ENCODE assay signal across 14 cellular contexts in genomic region chr6:82260890-82261732, GRCh38. TPM values are rescaled to one million over a fixed set of nuclear protein-coding genes. Genes with fewer than 3 reads are reported as not detected.
DNase-seq lines count a peak whose midpoint lies in the region; ATAC-seq and TF ChIP-seq lines count a peak whose summit lies in the region.
"Had no signal": no experiment of that assay in that cellular context is flagged by ENCODE, and none has a peak within 500 bp of the region (broad histone marks: within the 10 kb centered on the region; RNA-seq: fewer than 3 reads in every experiment).

No MANE protein-coding gene starts in this region.

- CTCF ChIA-PET in SK-N-SH (lab: Yijun Ruan, JAX) = interaction anchor here (1.4 to 4.4 kb wide), 3 partner anchors 10 to 805 kb away, joined by 9 to 45 read pairs (median 21); partner anchors contain the start of genes DOP1A and UBE3D

- no peak for TF ChIP-seq CTCF in BE2C (IDR thresholded peaks at IDR 0.05; ENCODE audit: low read depth, low read length)
- TF ChIP-seq CTCF in SK-N-SH (IDR thresholded peaks at IDR 0.05) = no peak
- no peak for TF ChIP-seq CTCF in lung (IDR thresholded peaks at IDR 0.05; ENCODE audit: control extremely low read depth, extremely low read depth)
- TF ChIP-seq CTCF in progenitor cell of endocrine pancreas (IDR thresholded peaks at IDR 0.05; ENCODE audit: unreplicated experiment) = no peak

- H3F3A ChIP-seq in SK-N-SH (replicated peaks; ENCODE audit: insufficient read depth) = peaks cover 26% of the 10 kb centered on the region

- H3K27me3 Mint-ChIP-seq in progenitor cell of endocrine pancreas = no peaks in the 10 kb centered on the region

- no peaks in the 10 kb centered on the region for H3K9me3 Mint-ChIP-seq in progenitor cell of endocrine pancreas (ENCODE audit: low read depth)
- H3K9me3 Mint-ChIP-seq: activated T-helper 2 cell treated with anti-CD3 and anti-CD28 coated beads, Interferon-gamma antibody, Interleukin-2, Interleukin-4, amounts not matched to agents 10 μg/mL and 5 μg/mL and 100 μg/mL, durations not matched to agents 14 hours and 24 hours and 36 hours had no signal

- H3K4me3 Mint-ChIP-seq in progenitor cell of endocrine pancreas (ENCODE audit: low read depth) = no peak overlapping the region
- H3K4me3 Mint-ChIP-seq: activated CD8-positive, alpha-beta memory T cell treated with anti-CD3 and anti-CD28 coated beads, Interleukin-2, amount 10 ng/mL, durations not matched to agents 7 days and 5 days had no signal

- H3K27ac ChIP-seq in SK-N-SH (ENCODE audit: low read depth in 2 of 2, low read length in 1 of 2) (peak overlapping the region; percentile 88 to 90), lung (ENCODE audit: low read depth in 1 of 2, low read length in 1 of 2) (no peak overlapping the region)

- TF ChIP-seq RAD21 in SK-N-SH (IDR thresholded peaks at IDR 0.05; ENCODE audit: low read length) = no peak

- peak overlapping the region; percentile 11; the same call in 1 of the 2 replicates for H2AFZ ChIP-seq in SK-N-SH (ENCODE audit: low read depth)

- H3K9me3 ChIP-seq in BE2C = no peaks in the 10 kb centered on the region
- no peaks in the 10 kb centered on the region for H3K9me3 ChIP-seq in SK-N-SH
- no peaks in the 10 kb centered on the region for H3K9me3 ChIP-seq in lung (ENCODE audit: control insufficient read depth in 2 of 2, insufficient read depth in 1 of 2, low read length in 1 of 2)
- H3K9me3 ChIP-seq: sigmoid colon had no signal

- POLR2A ChIA-PET in SK-N-SH (lab: Yijun Ruan, JAX) = interaction anchor here (0.6 kb wide), 1 partner anchor 353 kb away, joined by 3 read pairs; no protein-coding TSS in a partner anchor

- H3K4me1 Mint-ChIP-seq in progenitor cell of endocrine pancreas (ENCODE audit: low read depth) = peaks cover 11% of the 10 kb centered on the region
- H3K4me1 Mint-ChIP-seq: activated CD8-positive, alpha-beta memory T cell treated with anti-CD3 and anti-CD28 coated beads, Interleukin-2, amount 10 ng/mL, durations not matched to agents 7 days and 5 days had no signal

- peaks cover 11% of the 10 kb centered on the region for H3K4me1 ChIP-seq in BE2C
- H3K4me1 ChIP-seq in SK-N-SH (ENCODE audit: control insufficient read depth in 1 of 2, insufficient read depth in 2 of 2, low read depth in 1 of 2, low read length in 1 of 2) = peaks cover 11 to 22% of the 10 kb centered on the region in 2 experiments
- H3K4me1 ChIP-seq in lung (ENCODE audit: control insufficient read depth in 2 of 2, insufficient read depth in 2 of 2, low read length in 2 of 2) = peaks cover 0 to 2% of the 10 kb centered on the region in 2 donors

- H3K4me3 ChIP-seq in BE2C (ENCODE audit: low read depth, low read length) (no peak overlapping the region), SK-N-SH (ENCODE audit: low read depth in 2 of 2, low read length in 1 of 2) (peak overlapping the region in 1 of 2 experiments; percentile 14; a peak in 1 of 4 replicates), lung (no peak overlapping the region)
- H3K4me3 ChIP-seq: sigmoid colon had no signal

- H3K27me3 ChIP-seq in BE2C = no peaks in the 10 kb centered on the region
- no peaks in the 10 kb centered on the region for H3K27me3 ChIP-seq in SK-N-SH (ENCODE audit: insufficient read depth)
- H3K27me3 ChIP-seq in lung (ENCODE audit: control insufficient read depth, insufficient read depth) = no peaks in the 10 kb centered on the region
- H3K27me3 ChIP-seq: sigmoid colon had no signal

- H4K20me1 ChIP-seq in SK-N-SH (ENCODE audit: insufficient read depth) = no peaks in the 10 kb centered on the region

- peak overlapping the region; percentile 2; the same call in 1 of the 2 replicates for H3K9ac ChIP-seq in SK-N-SH

- TF ChIP-seq EP300 in SK-N-SH (IDR thresholded peaks at IDR 0.05; ENCODE audit: borderline replicate concordance in 1 of 2, low read depth in 1 of 2, low read length in 1 of 2) = peak; percentile 18 to 60; a peak in 2 of 4 replicates

- no peak overlapping the region for H3K27ac Mint-ChIP-seq in progenitor cell of endocrine pancreas
- H3K27ac Mint-ChIP-seq: activated CD8-positive, alpha-beta memory T cell treated with anti-CD3 and anti-CD28 coated beads, Interleukin-2, amount 10 ng/mL, durations not matched to agents 7 days and 5 days; activated T-helper 2 cell treated with anti-CD3 and anti-CD28 coated beads, Interferon-gamma antibody, Interleukin-2, Interleukin-4, amounts not matched to agents 10 μg/mL and 5 μg/mL and 100 μg/mL, durations not matched to agents 14 hours and 24 hours and 36 hours had no signal

- H3K36me3 ChIP-seq in BE2C = no peaks in the 10 kb centered on the region
- no peaks in the 10 kb centered on the region for H3K36me3 ChIP-seq in SK-N-SH (replicated peaks in 1 of 2; ENCODE audit: control insufficient read depth in 1 of 2, insufficient read depth in 2 of 2, low read length in 1 of 2)
- no peaks in the 10 kb centered on the region for H3K36me3 ChIP-seq in lung (ENCODE audit: control insufficient read depth in 2 of 2, insufficient read depth in 2 of 2, low read length in 2 of 2)
- H3K36me3 ChIP-seq: sigmoid colon had no signal

- ATAC-seq in lung (ENCODE audit: insufficient read depth, low FRiP score) = peak; percentile 19
- no peak for ATAC-seq in GM21619 (IDR thresholded peaks at IDR 0.05; ENCODE audit: unreplicated experiment)
- ATAC-seq: activated CD8-positive, alpha-beta memory T cell treated with anti-CD3 and anti-CD28 coated beads, Interleukin-2, amount 10 ng/mL, durations not matched to agents 7 days and 5 days had no signal

- no peaks in the 10 kb centered on the region for H3K9me2 ChIP-seq in SK-N-SH

- WGBS in SK-N-SH (ENCODE audit: low lambda C conversion rate) = 39% methylated on average over 2 of the region's 2 CpGs
- WGBS in lung, 2 donors = 94 to 97% methylated on average over 2 of the region's 2 CpGs

- H3K4me2 ChIP-seq in SK-N-SH = peak overlapping the region; percentile 58

- H3K79me2 ChIP-seq in SK-N-SH (ENCODE audit: insufficient read depth) = no peaks in the 10 kb centered on the region

- no peaks in the 10 kb centered on the region for H3K36me3 Mint-ChIP-seq in progenitor cell of endocrine pancreas (ENCODE audit: insufficient read depth)
- H3K36me3 Mint-ChIP-seq: activated CD8-positive, alpha-beta memory T cell treated with anti-CD3 and anti-CD28 coated beads, Interleukin-2, amount 10 ng/mL, durations not matched to agents 7 days and 5 days had no signal

- peak; percentile 29 for DNase-seq in BE2C
- DNase-seq in Kasumi-1 (lab: John Stamatoyannopoulos, UW) = peak; percentile 35
- no peak for DNase-seq in SK-N-SH
- DNase-seq in lung (ENCODE audit: low spot score) = no peak
- no peak for DNase-seq in hippocampal formation (lab: John Stamatoyannopoulos, UW)
- DNase-seq in NCI-H510A treated with DMSO at 0.1 percent for 48 hours (lab: John Stamatoyannopoulos, UW) = no peak
- DNase-seq in progenitor cell of endocrine pancreas (ENCODE audit: low spot score, unreplicated experiment) = no peak
- DNase-seq: activated CD8-positive, alpha-beta memory T cell treated with anti-CD3 and anti-CD28 coated beads, Interleukin-2, amount 10 ng/mL, durations not matched to agents 7 days and 5 days; amygdala; NCI-H748 treated with DMSO at 0.1 percent for 48 hours; sigmoid colon; stimulated activated CD4-positive, alpha-beta T cell treated with anti-CD3 and anti-CD28 coated beads, Interleukin-1b, Interleukin-23, amount 100 ng/mL, for 48 hours had no signal

TF ChIP-seq in SK-N-SH, 30 proteins besides CTCF, POLR2A, EP300 and RAD21:
- 0 out of 2 replicates have a peak, but pooled peaks have one; percentile 37 for TF ChIP-seq TCF12 (IDR thresholded peaks at IDR 0.05)
- peak; percentile 32; the same call in 1 of the 2 replicates for TF ChIP-seq TEAD4 (IDR thresholded peaks at IDR 0.05; ENCODE audit: borderline replicate concordance, insufficient read depth)
- TF ChIP-seq FOXM1 (IDR thresholded peaks at IDR 0.05; ENCODE audit: low read depth) = peak; percentile 15; the same call in 1 of the 2 replicates
- no peak for TF ChIP-seq GATA2 (CRISPR knock-in tag; IDR thresholded peaks at IDR 0.05)
- TF ChIP-seq NFIC (IDR thresholded peaks at IDR 0.05; ENCODE audit: borderline replicate concordance) = peak; percentile 38; the same call in 1 of the 2 replicates
- no peak for TF ChIP-seq POLR2AphosphoS5 (IDR thresholded peaks at IDR 0.05; ENCODE audit: low read depth, low read length)

RNA-seq across cellular contexts. Expression of gene IBTK, which starts 13.6 kb away (rescaled TPM):
- polyA plus RNA-seq in BE2C (2012; ENCODE audit: insufficient read depth, insufficient read length, low read depth) = 16.8 TPM
- polyA plus RNA-seq in SK-N-SH (2012; rRNA removed) (9.5 and 14.5 TPM in 2 replicates), lung (10 to 100 TPM; 17.7 to 17.9 TPM)
- polyA plus RNA-seq in SK-N-SH (2012; cell fraction: cytosol; rRNA removed) = 15.1 and 18.5 TPM in 2 replicates
- 6.3 and 16.9 TPM in 2 replicates for polyA plus RNA-seq in SK-N-SH (2012; cell fraction: nucleus; rRNA removed)
- total RNA-seq in lung (10 to 100 TPM; 36.2 to 47.2 TPM), progenitor cell of endocrine pancreas (34.8 and 36.7 TPM in 2 replicates)

Comparison
In these comparisons a context has a peak if more than half of its experiments do, and no peak if none do; other contexts are left out.
1. DNase-seq: peak in BE2C (single experiment) and Kasumi-1 (2 of 2); none in SK-N-SH (single experiment), lung (single experiment), hippocampal formation (0 of 2), NCI-H510A treated with DMSO at 0.1 percent for 48 hours (single experiment) and progenitor cell of endocrine pancreas (single experiment).
2. H3K27ac ChIP-seq: peak in SK-N-SH (2 of 2); none in lung (0 of 2).